In the genomic region with DNA sequence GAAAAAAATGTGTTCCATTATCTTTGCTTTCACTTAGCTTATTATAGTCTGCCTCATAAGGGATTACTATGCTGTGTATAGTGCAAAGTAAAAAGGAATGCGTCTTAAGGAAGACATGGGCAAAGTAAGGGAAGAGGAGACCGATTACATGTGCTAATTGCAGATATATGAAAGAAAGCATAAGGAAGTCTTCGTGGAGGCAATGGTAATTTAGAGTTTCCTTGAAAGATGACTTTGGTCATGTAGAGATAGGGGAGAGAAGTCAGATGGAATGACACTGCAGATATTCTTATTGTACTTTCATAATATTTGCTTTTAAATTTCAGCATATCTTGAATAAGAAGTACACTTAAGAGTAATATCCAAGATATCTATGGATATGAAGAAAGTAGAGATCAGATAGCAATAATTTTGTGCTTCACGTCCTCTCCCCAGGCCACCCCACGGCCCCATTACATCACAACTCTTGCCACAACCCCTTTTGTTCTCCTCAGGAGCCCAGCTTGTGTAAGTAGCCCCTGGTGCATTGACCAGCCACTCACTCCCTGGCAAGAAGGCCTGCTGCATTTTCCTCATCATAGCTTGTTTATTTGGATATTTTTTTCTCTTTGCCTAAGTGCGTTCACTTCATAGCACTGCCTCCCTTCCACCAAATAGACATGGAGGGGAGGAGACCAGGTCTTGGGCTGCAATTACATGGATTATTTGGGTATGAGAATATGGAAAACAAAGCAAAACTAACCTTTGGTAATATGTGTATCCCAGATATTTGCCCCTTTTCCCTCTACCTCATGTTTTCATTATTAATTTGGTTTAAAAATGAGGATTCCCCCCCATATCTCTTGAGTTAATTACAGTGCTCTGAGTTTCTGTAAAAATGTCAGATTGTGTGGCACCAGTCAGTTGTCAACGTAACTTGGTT, we compare ENCODE assay signal across 14 cellular contexts. TPM values are rescaled to one million over a fixed set of nuclear protein-coding genes. Genes with fewer than 3 reads are reported as not detected.
DNase-seq lines count a peak whose midpoint lies in the region; ATAC-seq lines count a peak whose summit lies in the region.
"Had no signal": no experiment of that assay in that cellular context is flagged by ENCODE, and none has a peak within 500 bp of the region (broad histone marks: within the 10 kb centered on the region; RNA-seq: fewer than 3 reads in every experiment).

No MANE protein-coding gene starts in this region.

- no peaks in the 10 kb centered on the region for H3K4me1 ChIP-seq in naive thymus-derived CD4-positive, alpha-beta T cell (ENCODE audit: control insufficient read depth in 2 of 2, insufficient read depth in 2 of 2, low read length in 2 of 2)
- H3K4me1 ChIP-seq: BLaER1 treated with 17β-estradiol and CSF1 and Interleukin-3, amounts not matched to agents 10 nM and 100 nM had no signal

- no peaks in the 10 kb centered on the region for H3K36me3 ChIP-seq in naive thymus-derived CD4-positive, alpha-beta T cell (ENCODE audit: control insufficient read depth in 2 of 3, insufficient read depth in 3 of 3, low read length in 3 of 3)

- no peak overlapping the region for H3K4me3 Mint-ChIP-seq in IgD-negative memory B cell
- no peak overlapping the region for H3K4me3 Mint-ChIP-seq in naive thymus-derived CD4-positive, alpha-beta T cell
- no peak overlapping the region for H3K4me3 Mint-ChIP-seq in activated CD4-positive, alpha-beta T cell treated with anti-CD3 and anti-CD28 coated beads for 36 hours
- H3K4me3 Mint-ChIP-seq: CD4-positive, CD25-positive, alpha-beta regulatory T cell had no signal

- intact Hi-C loops in naive thymus-derived CD4-positive, alpha-beta T cell (cut with micrococcal nuclease), result no loop called here
- intact Hi-C loops in activated CD4-positive, alpha-beta T cell treated with anti-CD3 and anti-CD28 coated beads for 36 hours (cut with DNase I, micrococcal nuclease), result no loop called here

- POLR2A ChIA-PET in naive thymus-derived CD4-positive, alpha-beta T cell (lab: Charles Lee), result no interaction called here
- POLR2A ChIA-PET in activated CD4-positive, alpha-beta T cell treated with anti-CD3 and anti-CD28 coated beads for 36 hours (lab: Charles Lee), result no interaction called here

- no peaks in the 10 kb centered on the region for H3K27me3 ChIP-seq in naive thymus-derived CD4-positive, alpha-beta T cell (ENCODE audit: control insufficient read depth in 2 of 2, insufficient read depth in 2 of 2, low read length in 2 of 2)
- H3K27me3 ChIP-seq: BLaER1 treated with 17β-estradiol and CSF1 and Interleukin-3, amounts not matched to agents 10 nM and 100 nM had no signal

- H3K9me3 Mint-ChIP-seq in IgD-negative memory B cell, result peaks cover 0 to 13% (median 0%) of the 10 kb centered on the region in 3 donors
- peaks cover 0 to 11% (median 3%) of the 10 kb centered on the region in 11 donors for H3K9me3 Mint-ChIP-seq in naive thymus-derived CD4-positive, alpha-beta T cell
- peaks cover 8% of the 10 kb centered on the region for H3K9me3 Mint-ChIP-seq in activated CD4-positive, alpha-beta T cell treated with anti-CD3 and anti-CD28 coated beads for 36 hours (ENCODE audit: low read depth)

- H3K4me1 Mint-ChIP-seq in IgD-negative memory B cell, result peaks cover 0 to 11% (median 4%) of the 10 kb centered on the region in 3 donors
- H3K4me1 Mint-ChIP-seq in naive thymus-derived CD4-positive, alpha-beta T cell, result peaks cover 0 to 20% (median 12%) of the 10 kb centered on the region in 7 donors
- no peaks in the 10 kb centered on the region for H3K4me1 Mint-ChIP-seq in activated CD4-positive, alpha-beta T cell treated with anti-CD3 and anti-CD28 coated beads for 36 hours

- peak; percentile 4 for DNase-seq in CMK (ENCODE audit: low read depth)
- peak; percentile 8 for DNase-seq in UCSD-AML1 (lab: John Stamatoyannopoulos, UW; ENCODE audit: unreplicated experiment)
- no peak for DNase-seq in naive thymus-derived CD4-positive, alpha-beta T cell
- DNase-seq in stimulated activated CD4-positive, alpha-beta T cell treated with anti-CD3 and anti-CD28 coated beads, Interleukin-2, amount 100 ng/mL, for 24 hours, result no peak
- DNase-seq in activated CD4-positive, alpha-beta T cell treated with anti-CD3 and anti-CD28 coated beads for 36 hours, result no peak
- DNase-seq: ACHN; CD4-positive, CD25-positive, alpha-beta regulatory T cell; DMS79 had no signal

- H3K9me3 ChIP-seq in naive thymus-derived CD4-positive, alpha-beta T cell (ENCODE audit: control insufficient read depth in 2 of 3, low read length in 3 of 3), result no peaks in the 10 kb centered on the region
- H3K9me3 ChIP-seq: BLaER1 treated with 17β-estradiol and CSF1 and Interleukin-3, amounts not matched to agents 10 nM and 100 nM had no signal

- peak overlapping the region in 2 of 3 donors; percentile 46 to 60 for H3K27ac Mint-ChIP-seq in IgD-negative memory B cell
- peak overlapping the region in 1 of 9 donors; percentile 74 for H3K27ac Mint-ChIP-seq in naive thymus-derived CD4-positive, alpha-beta T cell
- no peak overlapping the region for H3K27ac Mint-ChIP-seq in activated CD4-positive, alpha-beta T cell treated with anti-CD3 and anti-CD28 coated beads for 36 hours

- H3K4me3 ChIP-seq in naive thymus-derived CD4-positive, alpha-beta T cell (ENCODE audit: low read length), result no peak overlapping the region
- H3K4me3 ChIP-seq: BLaER1 treated with 17β-estradiol and CSF1 and Interleukin-3, amounts not matched to agents 10 nM and 100 nM had no signal

- H3K36me3 Mint-ChIP-seq in IgD-negative memory B cell, result peaks cover 8% of the 10 kb centered on the region
- peaks cover 6 to 39% (median 31%) of the 10 kb centered on the region in 5 donors for H3K36me3 Mint-ChIP-seq in naive thymus-derived CD4-positive, alpha-beta T cell
- peaks cover 13% of the 10 kb centered on the region for H3K36me3 Mint-ChIP-seq in activated CD4-positive, alpha-beta T cell treated with anti-CD3 and anti-CD28 coated beads for 36 hours (ENCODE audit: low read depth)

- ATAC-seq in naive thymus-derived CD4-positive, alpha-beta T cell, result peak; percentile 26
- no peak for ATAC-seq in HG02870 (IDR thresholded peaks at IDR 0.05; ENCODE audit: unreplicated experiment)
- ATAC-seq in activated CD4-positive, alpha-beta T cell treated with anti-CD3 and anti-CD28 coated beads for 36 hours, result no peak
- ATAC-seq: HCT116 had no signal

- H3K27ac ChIP-seq in naive thymus-derived CD4-positive, alpha-beta T cell (ENCODE audit: low read depth, low read length), result no peak overlapping the region
- H3K27ac ChIP-seq: BLaER1 treated with 17β-estradiol and CSF1 and Interleukin-3, amounts not matched to agents 10 nM and 100 nM had no signal

- no peaks in the 10 kb centered on the region for H3K27me3 Mint-ChIP-seq in IgD-negative memory B cell
- H3K27me3 Mint-ChIP-seq in naive thymus-derived CD4-positive, alpha-beta T cell, result no peaks in the 10 kb centered on the region
- H3K27me3 Mint-ChIP-seq in activated CD4-positive, alpha-beta T cell treated with anti-CD3 and anti-CD28 coated beads for 36 hours, result no peaks in the 10 kb centered on the region
- H3K27me3 Mint-ChIP-seq: CD4-positive, CD25-positive, alpha-beta regulatory T cell had no signal

- CTCF ChIA-PET in naive thymus-derived CD4-positive, alpha-beta T cell (lab: Charles Lee), result no interaction called here
- CTCF ChIA-PET in activated CD4-positive, alpha-beta T cell treated with anti-CD3 and anti-CD28 coated beads for 36 hours (lab: Charles Lee), result no interaction called here

RNA-seq across cellular contexts. Expression of gene COL10A1, which starts 30.7 kb away (rescaled TPM):
- polyA plus RNA-seq in IgD-negative memory B cell, result 0.36 TPM
- not detected for total RNA-seq in naive thymus-derived CD4-positive, alpha-beta T cell
- polyA plus RNA-seq in naive thymus-derived CD4-positive, alpha-beta T cell, result under 1 TPM; 0.07 to 0.33 TPM
- not detected for total RNA-seq in activated CD4-positive, alpha-beta T cell treated with anti-CD3 and anti-CD28 coated beads for 36 hours
- total RNA-seq: A172; CD4-positive, CD25-positive, alpha-beta regulatory T cell; H4 had no signal
- polyA plus RNA-seq: CD4-positive, CD25-positive, alpha-beta regulatory T cell had no signal

RNA-seq across cellular contexts. Expression of gene NT5DC1, which starts 56.0 kb away (rescaled TPM):
- 83.2 TPM for polyA plus RNA-seq in IgD-negative memory B cell
- total RNA-seq in naive thymus-derived CD4-positive, alpha-beta T cell, result 10 to 100 TPM; 30.5 to 52.6 (median 39.7) TPM
- 10 to 100 TPM; 45.8 to 53.4 TPM for polyA plus RNA-seq in naive thymus-derived CD4-positive, alpha-beta T cell
- 10 to 100 TPM; 39.4 to 42.4 TPM for total RNA-seq in activated CD4-positive, alpha-beta T cell treated with anti-CD3 and anti-CD28 coated beads for 36 hours

Comparison
In these comparisons a context has a peak if more than half of its experiments do, and no peak if none do; other contexts are left out.
1. DNase-seq: peak in CMK (single experiment) and UCSD-AML1 (single experiment); none in naive thymus-derived CD4-positive, alpha-beta T cell (0 of 9), stimulated activated CD4-positive, alpha-beta T cell treated with anti-CD3 and anti-CD28 coated beads, Interleukin-2, amount 100 ng/mL, for 24 hours (0 of 2) and activated CD4-positive, alpha-beta T cell treated with anti-CD3 and anti-CD28 coated beads for 36 hours (single experiment).